In the genomic region with DNA sequence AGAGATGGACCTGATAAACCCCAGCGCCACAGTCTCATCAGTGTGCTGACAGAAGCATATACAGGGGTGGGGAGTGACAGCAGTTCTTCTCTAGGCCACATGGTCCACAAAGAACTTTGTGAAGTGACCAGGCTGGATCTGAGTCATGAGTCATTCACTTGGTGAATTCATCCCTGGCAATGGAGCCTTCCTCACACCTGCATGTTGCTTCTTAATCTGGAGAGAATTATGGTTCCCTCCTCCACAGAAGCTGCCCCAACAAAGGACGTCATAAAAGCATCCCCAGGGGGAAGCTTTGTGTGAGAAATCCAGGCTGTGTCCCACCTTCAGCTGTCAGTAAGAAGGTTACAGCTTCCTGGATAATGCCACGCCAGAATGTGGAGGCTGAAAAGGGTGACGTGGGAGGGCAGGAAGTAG, we compare ENCODE assay signal across 20 cellular contexts.
DNase-seq lines count a peak whose midpoint lies in the region; ATAC-seq and TF ChIP-seq lines count a peak whose summit lies in the region.
"Had no signal": no experiment of that assay in that cellular context is flagged by ENCODE, and none has a peak within 500 bp of the region (broad histone marks: within the 10 kb centered on the region; RNA-seq: fewer than 3 reads in every experiment).

No MANE protein-coding gene starts in this region.

- H3K4me3 ChIP-seq in right cardiac atrium (ENCODE audit: low read length) (no peak overlapping the region), fibroblast of mammary gland (ENCODE audit: control insufficient read depth, low read depth, low read length) (no peak overlapping the region), neural progenitor cell (no peak overlapping the region)
- H3K4me3 ChIP-seq: Peyer's patch had no signal

- H2AFZ ChIP-seq in neural progenitor cell (replicated peaks): peak overlapping the region; percentile 9

- no peak for TF ChIP-seq CTCF in fibroblast of mammary gland (conservative IDR thresholded peaks at IDR 0.05; ENCODE audit: control insufficient read depth, insufficient read depth, low read depth, low read length)
- no peak for TF ChIP-seq CTCF in neural progenitor cell (IDR thresholded peaks at IDR 0.05)

- no peaks in the 10 kb centered on the region for H3K36me3 ChIP-seq in neural progenitor cell
- H3K36me3 ChIP-seq: Peyer's patch had no signal

- H3F3A ChIP-seq in neural progenitor cell (ENCODE audit: low read depth): no peaks in the 10 kb centered on the region

- H3K4me1 ChIP-seq in right cardiac atrium (ENCODE audit: control insufficient read depth, insufficient read depth, low read length) (no peaks in the 10 kb centered on the region), neural progenitor cell (no peaks in the 10 kb centered on the region)
- H3K4me1 ChIP-seq: Peyer's patch had no signal

- no peak overlapping the region for H3K27ac Mint-ChIP-seq in neural progenitor cell
- H3K27ac Mint-ChIP-seq in naive thymus-derived CD8-positive, alpha-beta T cell: no peak overlapping the region
- H3K27ac Mint-ChIP-seq: B cell, CD14-positive monocyte had no signal

- H3K79me2 ChIP-seq in neural progenitor cell (ENCODE audit: low read depth): no peaks in the 10 kb centered on the region

- no peaks in the 10 kb centered on the region for H3K9me3 ChIP-seq in right cardiac atrium (ENCODE audit: control insufficient read depth, low read length)
- no peaks in the 10 kb centered on the region for H3K9me3 ChIP-seq in neural progenitor cell (ENCODE audit: low read depth)
- H3K9me3 ChIP-seq: Peyer's patch had no signal

- H3K27me3 ChIP-seq in right cardiac atrium (ENCODE audit: control insufficient read depth, insufficient read depth): no peaks in the 10 kb centered on the region
- H3K27me3 ChIP-seq in neural progenitor cell: no peaks in the 10 kb centered on the region
- H3K27me3 ChIP-seq: Peyer's patch had no signal

- no peaks in the 10 kb centered on the region for H3K9me3 Mint-ChIP-seq in neural progenitor cell
- no peaks in the 10 kb centered on the region for H3K9me3 Mint-ChIP-seq in naive thymus-derived CD8-positive, alpha-beta T cell

- intact Hi-C loops in Right ventricle myocardium superior (cut with DNase I): no loop called here
- intact Hi-C loops in right cardiac atrium (cut with DNase I): loop anchor here in 1 of 4 donors (10.0 kb wide), 1 partner anchor 81 kb away; no protein-coding TSS in a partner anchor

- H3K9ac ChIP-seq in neural progenitor cell: no peak overlapping the region

- H4K20me1 ChIP-seq in neural progenitor cell (ENCODE audit: low read depth): no peaks in the 10 kb centered on the region

- 63% methylated on average over 4 of the region's 4 CpGs for WGBS in right cardiac atrium

- no peak overlapping the region for H3K27ac ChIP-seq in right cardiac atrium (ENCODE audit: low read length)
- H3K27ac ChIP-seq in neural progenitor cell: no peak overlapping the region
- H3K27ac ChIP-seq: Peyer's patch had no signal

- no peaks in the 10 kb centered on the region for H3K36me3 Mint-ChIP-seq in neural progenitor cell
- H3K36me3 Mint-ChIP-seq in naive thymus-derived CD8-positive, alpha-beta T cell: no peaks in the 10 kb centered on the region
- H3K36me3 Mint-ChIP-seq: CD14-positive monocyte had no signal

- DNase-seq in Right ventricle myocardium superior (no peak), right cardiac atrium (no peak), fibroblast of mammary gland (ENCODE audit: low read depth) (peak; percentile 14), neural progenitor cell (ENCODE audit: low spot score) (no peak), DMS 273 treated with DMSO at 0.1 percent for 48 hours (lab: John Stamatoyannopoulos, UW) (no peak)
- DNase-seq in naive thymus-derived CD8-positive, alpha-beta T cell: no peak
- DNase-seq: DMS79, MM.1S, NCI-H1092, NCI-H1436 treated with DMSO at 0.1 percent for 48 hours, NCI-H1930, NCI-H2171, NCI-H345, NCI-H524 treated with DMSO at 0.1 percent for 48 hours, NCI-H82, Peyer's patch had no signal

- peaks cover 5% of the 10 kb centered on the region for H3K4me1 Mint-ChIP-seq in neural progenitor cell
- no peaks in the 10 kb centered on the region for H3K4me1 Mint-ChIP-seq in naive thymus-derived CD8-positive, alpha-beta T cell
- H3K4me1 Mint-ChIP-seq: B cell, CD14-positive monocyte had no signal

- H3K27me3 Mint-ChIP-seq in neural progenitor cell (ENCODE audit: insufficient read depth, low read depth): peaks cover 2% of the 10 kb centered on the region
- peaks cover 0 to 4% (median 0%) of the 10 kb centered on the region in 5 donors for H3K27me3 Mint-ChIP-seq in naive thymus-derived CD8-positive, alpha-beta T cell

- no peak overlapping the region for H3K4me2 ChIP-seq in neural progenitor cell

- no peak overlapping the region for H3K4me3 Mint-ChIP-seq in neural progenitor cell
- no peak overlapping the region for H3K4me3 Mint-ChIP-seq in naive thymus-derived CD8-positive, alpha-beta T cell
- H3K4me3 Mint-ChIP-seq: B cell, CD14-positive monocyte had no signal

- POLR2A ChIA-PET in naive thymus-derived CD8-positive, alpha-beta T cell (lab: Charles Lee): no interaction called here

- ATAC-seq in Right ventricle myocardium superior (ENCODE audit: poor library complexity): peak; percentile 66
- ATAC-seq in right cardiac atrium: no peak
- ATAC-seq in GM18909 (IDR thresholded peaks at IDR 0.05; ENCODE audit: poor library complexity, unreplicated experiment): no peak
- ATAC-seq in naive thymus-derived CD8-positive, alpha-beta T cell: no peak

TF ChIP-seq in PFSK-1, 5 proteins besides CTCF, POLR2A, EP300 and RAD21:
- TF ChIP-seq, protein P1, sequence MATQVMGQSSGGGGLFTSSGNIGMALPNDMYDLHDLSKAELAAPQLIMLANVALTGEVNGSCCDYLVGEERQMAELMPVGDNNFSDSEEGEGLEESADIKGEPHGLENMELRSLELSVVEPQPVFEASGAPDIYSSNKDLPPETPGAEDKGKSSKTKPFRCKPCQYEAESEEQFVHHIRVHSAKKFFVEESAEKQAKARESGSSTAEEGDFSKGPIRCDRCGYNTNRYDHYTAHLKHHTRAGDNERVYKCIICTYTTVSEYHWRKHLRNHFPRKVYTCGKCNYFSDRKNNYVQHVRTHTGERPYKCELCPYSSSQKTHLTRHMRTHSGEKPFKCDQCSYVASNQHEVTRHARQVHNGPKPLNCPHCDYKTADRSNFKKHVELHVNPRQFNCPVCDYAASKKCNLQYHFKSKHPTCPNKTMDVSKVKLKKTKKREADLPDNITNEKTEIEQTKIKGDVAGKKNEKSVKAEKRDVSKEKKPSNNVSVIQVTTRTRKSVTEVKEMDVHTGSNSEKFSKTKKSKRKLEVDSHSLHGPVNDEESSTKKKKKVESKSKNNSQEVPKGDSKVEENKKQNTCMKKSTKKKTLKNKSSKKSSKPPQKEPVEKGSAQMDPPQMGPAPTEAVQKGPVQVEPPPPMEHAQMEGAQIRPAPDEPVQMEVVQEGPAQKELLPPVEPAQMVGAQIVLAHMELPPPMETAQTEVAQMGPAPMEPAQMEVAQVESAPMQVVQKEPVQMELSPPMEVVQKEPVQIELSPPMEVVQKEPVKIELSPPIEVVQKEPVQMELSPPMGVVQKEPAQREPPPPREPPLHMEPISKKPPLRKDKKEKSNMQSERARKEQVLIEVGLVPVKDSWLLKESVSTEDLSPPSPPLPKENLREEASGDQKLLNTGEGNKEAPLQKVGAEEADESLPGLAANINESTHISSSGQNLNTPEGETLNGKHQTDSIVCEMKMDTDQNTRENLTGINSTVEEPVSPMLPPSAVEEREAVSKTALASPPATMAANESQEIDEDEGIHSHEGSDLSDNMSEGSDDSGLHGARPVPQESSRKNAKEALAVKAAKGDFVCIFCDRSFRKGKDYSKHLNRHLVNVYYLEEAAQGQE (IDR thresholded peaks at IDR 0.05; ENCODE audit: insufficient read depth in 1 of 2, low read depth in 2 of 2, low read length in 2 of 2): 0 out of 4 replicates have a peak, but pooled peaks of 1 of the 2 experiments have one; percentile 42
- TF ChIP-seq POLR2AphosphoS5 (IDR thresholded peaks at IDR 0.05; ENCODE audit: low read depth, low read length) (peak; percentile 47; the same call in 1 of the 2 replicates), TAF1 (IDR thresholded peaks at IDR 0.05; ENCODE audit: borderline replicate concordance, insufficient read depth, low read length) (no peak), FOXP2 (optimal IDR thresholded peaks at IDR 0.05; ENCODE audit: borderline replicate concordance, extremely low read depth, extremely low read length, insufficient read depth) (peak; percentile 13)
